8 cellular contexts compared by ENCODE assay signal in the genomic region with DNA sequence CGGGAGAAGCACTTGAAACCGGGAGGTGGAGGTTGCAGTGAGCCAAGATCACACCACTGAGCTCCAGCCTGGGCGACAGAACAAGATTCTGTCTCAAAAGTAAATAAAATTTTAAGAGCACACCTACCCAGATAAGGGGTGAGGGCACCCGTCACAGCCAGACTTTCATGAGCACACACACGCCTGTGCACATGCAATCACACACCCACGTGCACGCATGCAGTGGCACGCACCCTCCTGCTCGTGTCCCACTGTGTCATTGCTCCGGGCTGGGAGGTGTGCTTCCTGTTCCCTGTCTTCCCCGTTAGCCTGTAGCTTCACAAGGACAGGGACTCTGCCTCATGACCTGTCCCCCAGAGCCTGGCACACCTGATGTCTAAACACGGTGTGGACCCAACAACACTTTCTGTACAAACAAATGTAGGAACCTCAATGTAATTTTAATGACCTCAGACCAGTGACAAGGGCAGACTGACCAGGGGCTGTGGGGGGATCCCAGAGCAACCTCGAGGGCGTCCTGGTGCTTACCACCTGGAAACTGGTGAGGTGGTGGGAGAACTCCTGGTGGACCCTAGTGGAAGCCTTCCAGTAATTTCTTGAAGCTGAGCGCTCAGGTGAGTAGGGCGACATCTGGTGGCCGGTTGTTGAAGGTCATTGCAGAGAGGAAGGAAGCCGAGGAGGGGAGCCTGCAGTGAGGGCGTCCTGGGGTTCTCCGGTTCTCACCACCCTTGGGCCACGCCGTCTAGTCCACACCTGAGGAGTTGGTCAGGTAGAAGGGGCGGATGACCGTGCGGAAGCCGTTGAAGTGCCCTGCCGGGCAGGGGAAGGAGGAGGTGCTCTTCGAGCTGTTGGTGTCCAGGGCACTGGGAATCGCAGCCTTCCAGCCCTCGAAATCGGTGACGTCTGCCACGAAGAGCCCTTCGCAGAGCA. TPM values are rescaled to one million over a fixed set of nuclear protein-coding genes. Genes with fewer than 3 reads are reported as not detected.
DNase-seq lines count a peak whose midpoint lies in the region; ATAC-seq and TF ChIP-seq lines count a peak whose summit lies in the region.

No MANE protein-coding gene starts in this region.

- no peaks in the 10 kb centered on the region for H3K27me3 ChIP-seq in heart right ventricle

- no peaks in the 10 kb centered on the region for H3K27me3 Mint-ChIP-seq in T-helper 17 cell

- 34% methylated on average over 34 of the region's 34 CpGs for WGBS in heart right ventricle, 2 donors

- peak overlapping the region in 9 of 10 donors; percentile 23 to 68 (median 54) for H3K27ac ChIP-seq in heart right ventricle

- peak; percentile 88 for DNase-seq in GM10266 (ENCODE audit: extremely low spot score)
- peak; percentile 47 for DNase-seq in NCI-H1417 treated with DMSO at 0.1 percent for 48 hours (lab: John Stamatoyannopoulos, UW)
- peak; percentile 57 to 76 (median 58) for DNase-seq in T-helper 17 cell
- DNase-seq in amniotic epithelial cell (ENCODE audit: low read depth), result peak; percentile 55
- peak; percentile 83 to 87 for DNase-seq in heart right ventricle
- DNase-seq in putamen (ENCODE audit: low spot score), result peak; percentile 61

- intact Hi-C loops in heart right ventricle (cut with DNase I), result loop anchor here in 9 of 10 donors (1.0 to 10.0 kb wide), 10 partner anchors 34 to 476 kb away; partner anchors contain the start of gene TIMP2 (in 1 of the 9)

- H3K4me1 Mint-ChIP-seq in T-helper 17 cell, result peaks cover 10% of the 10 kb centered on the region

- H3K9me3 ChIP-seq in T-helper 17 cell (ENCODE audit: control insufficient read depth, low read length, poor library complexity, severe bottlenecking) (no peaks in the 10 kb centered on the region), heart right ventricle (no peaks in the 10 kb centered on the region)

- peak overlapping the region; percentile 59 for H3K4me3 Mint-ChIP-seq in T-helper 17 cell

- H3K36me3 Mint-ChIP-seq in T-helper 17 cell (ENCODE audit: low read depth), result peaks cover 3% of the 10 kb centered on the region

- peak; percentile 87 for TF ChIP-seq CTCF in GM10266 (IDR thresholded peaks at IDR 0.05; ENCODE audit: control insufficient read depth, insufficient read depth, low read depth, missing control alignments)
- TF ChIP-seq CTCF in heart right ventricle (IDR thresholded peaks at IDR 0.05), result peak; percentile 82 to 94 (median 90)

- peak; percentile 82 for ATAC-seq in T-helper 17 cell
- ATAC-seq in heart right ventricle, result peak; percentile 23 to 58 (median 46)
- no peak for ATAC-seq in HG02870 (IDR thresholded peaks at IDR 0.05; ENCODE audit: unreplicated experiment)
- ATAC-seq in HG03108 (IDR thresholded peaks at IDR 0.05; ENCODE audit: unreplicated experiment), result no peak

- H3K4me1 ChIP-seq in heart right ventricle, result peaks cover 3 to 52% (median 32%) of the 10 kb centered on the region in 9 donors

- peak overlapping the region; percentile 62 for H3K27ac Mint-ChIP-seq in T-helper 17 cell

- H3K4me3 ChIP-seq in heart right ventricle, result peak overlapping the region in 2 of 10 donors; percentile 6 to 19

- peaks cover 0 to 66% (median 7%) of the 10 kb centered on the region in 9 donors for H3K36me3 ChIP-seq in heart right ventricle

RNA-seq across cellular contexts. Expression of gene LGALS3BP, which starts 8.6 kb away (rescaled TPM):
- total RNA-seq in T-helper 17 cell (10 to 100 TPM; 31.7 to 45.2 TPM), heart right ventricle (100 to 1,000 TPM; 362 to 852 (median 568) TPM)
- 100 to 1,000 TPM; 196 to 268 TPM for polyA plus RNA-seq in heart right ventricle

RNA-seq across cellular contexts. Expression of gene CANT1, which starts 38.5 kb away (rescaled TPM):
- total RNA-seq in T-helper 17 cell, result 10 to 100 TPM; 47.8 to 50.2 TPM
- total RNA-seq in heart right ventricle, result 10 to 100 TPM; 19.9 to 33.4 (median 24.4) TPM
- 10 to 100 TPM in 1 of 2 donors, 1 to 10 TPM in 1; 4.1 to 16.7 TPM for polyA plus RNA-seq in heart right ventricle

RNA-seq across cellular contexts. Expression of gene TIMP2, which starts 45.9 kb away (rescaled TPM):
- total RNA-seq in T-helper 17 cell (1 to 10 TPM; 4.1 to 6.7 TPM), heart right ventricle (100 to 1,000 TPM in 4 of 10 donors, 10 to 100 TPM in 6; 77.5 to 118 (median 99.3) TPM)
- polyA plus RNA-seq in heart right ventricle, result 10 to 100 TPM; 32.4 to 44.1 TPM

RNA-seq across cellular contexts. Expression of gene C1QTNF1, which starts 52.9 kb away (rescaled TPM):
- total RNA-seq in T-helper 17 cell (under 1 TPM in 1 of 2 donors, not detected in 1; 0.13 TPM), heart right ventricle (100 to 1,000 TPM in 3 of 10 donors, 10 to 100 TPM in 7; 29.3 to 685 (median 62.8) TPM)
- 100 to 1,000 TPM; 108 to 224 TPM for polyA plus RNA-seq in heart right ventricle

Comparison
In these comparisons a context has a peak if more than half of its experiments do, and no peak if none do; other contexts are left out.
1. ATAC-seq: peak in T-helper 17 cell (single experiment) and heart right ventricle (8 of 8); none in HG02870 (single experiment) and HG03108 (single experiment).
2. RNA of gene LGALS3BP, which starts 8.6 kb away (total RNA-seq): 362 to 852 TPM in heart right ventricle; 31.7 to 45.2 TPM in T-helper 17 cell; every median in the first group is over 4 times any median in the second.
3. RNA of gene TIMP2, which starts 45.9 kb away (total RNA-seq): 77.5 to 118 TPM in heart right ventricle; 4.1 to 6.7 TPM in T-helper 17 cell; every median in the first group is over 10 times any median in the second.
4. Peak in every context shown above with its lines, with median percentiles within 50 percentile points of each other: DNase-seq.